ENCODE assay signal across 1 cellular context in the genomic region with DNA sequence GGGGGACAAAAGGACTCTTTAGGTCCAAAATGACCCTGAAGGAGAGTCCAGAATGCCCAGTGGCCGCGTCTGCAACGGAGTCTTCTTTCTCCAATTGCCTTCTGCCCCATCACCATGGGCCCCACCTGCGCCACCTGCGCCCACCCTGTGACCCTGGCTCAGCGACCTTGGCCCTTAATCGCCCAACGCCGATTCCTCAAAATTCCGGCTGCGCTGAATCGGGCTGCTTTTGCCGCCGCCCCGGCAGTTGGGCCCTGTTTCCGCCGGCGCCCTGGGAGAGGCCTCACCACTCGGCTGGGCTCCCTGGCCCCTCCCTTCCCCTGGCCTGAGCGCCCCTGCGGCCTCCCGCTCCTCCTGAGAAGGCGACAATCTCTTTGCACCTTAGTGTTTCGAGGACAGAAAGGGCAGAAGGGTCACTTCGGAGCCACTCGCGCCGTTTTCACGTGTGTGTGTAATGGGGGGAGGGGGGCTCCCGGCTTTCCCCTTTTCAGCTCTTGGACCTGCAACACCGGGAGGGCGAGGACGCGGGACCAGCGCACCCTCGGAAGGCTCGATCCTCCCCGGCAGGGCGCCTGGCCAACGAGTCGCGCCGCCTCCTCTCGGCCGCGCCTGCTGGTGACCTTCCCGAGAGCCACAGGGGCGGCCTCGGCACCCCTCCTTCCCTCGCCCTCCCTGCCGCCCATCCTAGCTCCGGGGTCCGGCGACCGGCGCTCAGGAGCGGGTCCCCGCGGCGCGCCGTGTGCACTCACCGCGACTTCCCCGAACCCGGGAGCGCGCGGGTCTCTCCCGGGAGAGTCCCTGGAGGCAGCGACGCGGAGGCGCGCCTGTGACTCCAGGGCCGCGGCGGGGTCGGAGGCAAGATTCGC.
TF ChIP-seq lines count a peak whose summit lies in the region.

No MANE protein-coding gene starts in this region.

TF ChIP-seq in A549, 52 proteins besides CTCF, POLR2A, EP300 and RAD21 (continued from another document):
- TF ChIP-seq, protein P1, sequence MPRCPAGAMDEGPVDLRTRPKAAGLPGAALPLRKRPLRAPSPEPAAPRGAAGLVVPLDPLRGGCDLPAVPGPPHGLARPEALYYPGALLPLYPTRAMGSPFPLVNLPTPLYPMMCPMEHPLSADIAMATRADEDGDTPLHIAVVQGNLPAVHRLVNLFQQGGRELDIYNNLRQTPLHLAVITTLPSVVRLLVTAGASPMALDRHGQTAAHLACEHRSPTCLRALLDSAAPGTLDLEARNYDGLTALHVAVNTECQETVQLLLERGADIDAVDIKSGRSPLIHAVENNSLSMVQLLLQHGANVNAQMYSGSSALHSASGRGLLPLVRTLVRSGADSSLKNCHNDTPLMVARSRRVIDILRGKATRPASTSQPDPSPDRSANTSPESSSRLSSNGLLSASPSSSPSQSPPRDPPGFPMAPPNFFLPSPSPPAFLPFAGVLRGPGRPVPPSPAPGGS (IDR thresholded peaks at IDR 0.05) = peak; percentile 27; the same call in 1 of the 3 replicates
- TF ChIP-seq CBX2 (IDR thresholded peaks at IDR 0.05; ENCODE audit: borderline replicate concordance, low read depth) = no peak
- TF ChIP-seq, protein P2, sequence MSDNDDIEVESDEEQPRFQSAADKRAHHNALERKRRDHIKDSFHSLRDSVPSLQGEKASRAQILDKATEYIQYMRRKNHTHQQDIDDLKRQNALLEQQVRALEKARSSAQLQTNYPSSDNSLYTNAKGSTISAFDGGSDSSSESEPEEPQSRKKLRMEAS (IDR thresholded peaks at IDR 0.05) = peak; percentile 61
